In genomic region chr1:190478193-190479007, GRCh38 we compare ENCODE assay signal across 8 cellular contexts. TPM values are rescaled to one million over a fixed set of nuclear protein-coding genes. Genes with fewer than 3 reads are reported as not detected.
A peak's percentile ranks its signal among the peaks of the same experiment; 100 is the strongest.
DNase-seq lines count a peak whose midpoint lies in the region; ATAC-seq lines count a peak whose summit lies in the region.

No MANE protein-coding gene starts in this region.

- peaks cover 3% of the 10 kb centered on the region for H3K9me3 Mint-ChIP-seq in activated naive CD8-positive, alpha-beta T cell treated with anti-CD3 and anti-CD28 coated beads, Interleukin-2, amount 10 ng/mL, durations not matched to agents 7 days and 5 days

- ATAC-seq in GM18511 (IDR thresholded peaks at IDR 0.05; ENCODE audit: unreplicated experiment), result peak; percentile 88
- ATAC-seq in activated naive CD8-positive, alpha-beta T cell treated with anti-CD3 and anti-CD28 coated beads, Interleukin-2, amount 10 ng/mL, durations not matched to agents 7 days and 5 days (ENCODE audit: low read depth), result no peak

- peak overlapping the region; percentile 3 for H3K4me3 Mint-ChIP-seq in activated naive CD8-positive, alpha-beta T cell treated with anti-CD3 and anti-CD28 coated beads, Interleukin-2, amount 10 ng/mL, durations not matched to agents 7 days and 5 days

- no peaks in the 10 kb centered on the region for H3K36me3 Mint-ChIP-seq in activated naive CD8-positive, alpha-beta T cell treated with anti-CD3 and anti-CD28 coated beads, Interleukin-2, amount 10 ng/mL, durations not matched to agents 7 days and 5 days

- peak overlapping the region; percentile 56 for H3K4me3 ChIP-seq in skeletal muscle cell (ENCODE audit: low read depth, low read length)

- no peak overlapping the region for H3K27ac Mint-ChIP-seq in activated naive CD8-positive, alpha-beta T cell treated with anti-CD3 and anti-CD28 coated beads, Interleukin-2, amount 10 ng/mL, durations not matched to agents 7 days and 5 days

- peaks cover 35% of the 10 kb centered on the region for H3K27me3 Mint-ChIP-seq in activated naive CD8-positive, alpha-beta T cell treated with anti-CD3 and anti-CD28 coated beads, Interleukin-2, amount 10 ng/mL, durations not matched to agents 7 days and 5 days

- H3K4me1 Mint-ChIP-seq in activated naive CD8-positive, alpha-beta T cell treated with anti-CD3 and anti-CD28 coated beads, Interleukin-2, amount 10 ng/mL, durations not matched to agents 7 days and 5 days, result peaks cover 1% of the 10 kb centered on the region

- DNase-seq in M059J (ENCODE audit: low read depth) (peak; percentile 10), hypothalamus (lab: John Stamatoyannopoulos, UW) (peak in 32 of 51 donors; percentile 15 to 83 (median 46)), skeletal muscle cell (ENCODE audit: low read depth) (no peak), AG08395 (ENCODE audit: low spot score) (no peak), amniotic stem cell (lab: John Stamatoyannopoulos, UW) (no peak)
- no peak for DNase-seq in activated naive CD8-positive, alpha-beta T cell treated with anti-CD3 and anti-CD28 coated beads, Interleukin-2, amount 10 ng/mL, durations not matched to agents 7 days and 5 days
- no peak for DNase-seq in activated CD4-positive, CD25-positive, alpha-beta regulatory T cell (lab: John Stamatoyannopoulos, UW)

- POLR2A ChIA-PET in activated naive CD8-positive, alpha-beta T cell treated with anti-CD3 and anti-CD28 coated beads, Interleukin-2, amount 10 ng/mL, durations not matched to agents 7 days and 5 days (lab: Charles Lee), result no interaction called here

RNA-seq across cellular contexts. Expression of gene BRINP3, which starts 0.7 kb away (rescaled TPM):
- 0.02 TPM in 1 of 2 replicates, not detected in the other for total RNA-seq in M059J (2014; rRNA removed; shearing (Covaris generic))
- total RNA-seq in activated naive CD8-positive, alpha-beta T cell treated with anti-CD3 and anti-CD28 coated beads, Interleukin-2, amount 10 ng/mL, durations not matched to agents 7 days and 5 days, result not detected

Comparison
In these comparisons a context has a peak if more than half of its experiments do, and no peak if none do; other contexts are left out.
1. DNase-seq: peak in M059J (single experiment) and hypothalamus (32 of 51); none in activated naive CD8-positive, alpha-beta T cell treated with anti-CD3 and anti-CD28 coated beads, Interleukin-2, amount 10 ng/mL, durations not matched to agents 7 days and 5 days (single experiment), skeletal muscle cell (single experiment), AG08395 (single experiment), activated CD4-positive, CD25-positive, alpha-beta regulatory T cell (0 of 4) and amniotic stem cell (single experiment).